Comparison of ENCODE assay signal across 8 cellular contexts in the genomic region with DNA sequence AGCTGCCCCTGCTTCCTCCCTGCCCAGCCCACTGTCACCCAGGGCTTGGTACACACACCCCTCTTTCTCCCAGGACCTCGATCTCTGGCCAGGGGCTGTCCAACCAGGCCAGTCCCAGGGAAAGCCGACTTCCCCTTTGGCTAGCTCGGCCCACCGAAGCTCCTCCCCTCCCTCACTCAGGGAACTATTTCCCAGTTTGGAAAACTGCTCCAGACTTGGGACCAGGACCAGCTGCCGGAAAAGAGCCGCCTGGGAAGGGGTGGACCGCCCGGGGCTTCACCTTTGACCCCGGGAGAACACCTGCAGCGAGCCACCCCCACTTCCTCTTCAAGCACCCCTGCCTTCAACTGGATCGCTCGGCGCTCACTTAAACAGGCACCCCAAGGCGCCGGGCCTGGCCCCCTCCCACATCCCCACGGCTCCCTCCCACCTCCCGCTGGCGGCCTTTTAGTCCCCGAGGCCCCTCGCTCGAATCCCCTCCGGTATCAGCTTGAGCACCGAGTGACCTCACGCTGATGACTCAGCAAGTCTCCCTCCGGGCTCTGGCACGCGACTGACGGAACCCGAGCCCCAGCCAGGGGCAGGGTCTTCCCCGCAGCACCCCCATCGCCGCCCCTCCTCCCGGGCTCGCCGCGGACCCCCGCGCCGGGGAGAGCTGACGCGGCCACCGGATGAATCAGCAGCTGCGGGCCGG. TPM values are rescaled to one million over a fixed set of nuclear protein-coding genes. Genes with fewer than 3 reads are reported as not detected.
A peak's percentile ranks its signal among the peaks of the same experiment; 100 is the strongest.
DNase-seq lines count a peak whose midpoint lies in the region; ATAC-seq and TF ChIP-seq lines count a peak whose summit lies in the region.

No MANE protein-coding gene starts in this region.

- H3K27me3 Mint-ChIP-seq in endothelial cell (ENCODE audit: unreplicated experiment) (peaks cover 22% of the 10 kb centered on the region), mesothelial cell of epicardium (ENCODE audit: low read depth) (no peaks in the 10 kb centered on the region)

- H3K4me3 Mint-ChIP-seq in endothelial cell (ENCODE audit: unreplicated experiment): peak overlapping the region; percentile 87
- peak overlapping the region; percentile 78 for H3K4me3 Mint-ChIP-seq in mesothelial cell of epicardium

- H3K4me1 Mint-ChIP-seq in endothelial cell (ENCODE audit: unreplicated experiment) (peaks cover 13% of the 10 kb centered on the region), mesothelial cell of epicardium (peaks cover 36% of the 10 kb centered on the region)

- H3K36me3 Mint-ChIP-seq in endothelial cell (ENCODE audit: low read depth, unreplicated experiment): no peaks in the 10 kb centered on the region
- peaks cover 3% of the 10 kb centered on the region for H3K36me3 Mint-ChIP-seq in mesothelial cell of epicardium

- H3K9me3 Mint-ChIP-seq in endothelial cell (ENCODE audit: unreplicated experiment): no peaks in the 10 kb centered on the region
- H3K9me3 Mint-ChIP-seq in mesothelial cell of epicardium: no peaks in the 10 kb centered on the region

- peak; percentile 26 for ATAC-seq in HG02623 (IDR thresholded peaks at IDR 0.05; ENCODE audit: unreplicated experiment)

- DNase-seq in GF-D8 (lab: John Stamatoyannopoulos, UW): peak; percentile 68
- DNase-seq in NOMO-1 (lab: John Stamatoyannopoulos, UW; ENCODE audit: unreplicated experiment in 2 of 2): peak; percentile 49 to 62
- DNase-seq in activated CD8-positive, alpha-beta memory T cell treated with anti-CD3 and anti-CD28 coated beads for 24 hours: peak; percentile 87
- peak; percentile 67 for DNase-seq in endothelial cell (ENCODE audit: low spot score)
- peak; percentile 50 to 76 for DNase-seq in mesothelial cell of epicardium (ENCODE audit: low spot score in 2 of 2, unreplicated experiment in 2 of 2)
- peak; percentile 49 to 58 for DNase-seq in stimulated activated CD8-positive, alpha-beta memory T cell treated with anti-CD3 and anti-CD28 coated beads, Interleukin-4, amount 100 ng/mL, for 4 hours (ENCODE audit: low read depth in 2 of 2, low spot score in 1 of 2)
- DNase-seq in NK-92 treated with Interleukin-12 subunit alpha and Interleukin-12 subunit beta, amount 100 ng/mL, for 24 hours (lab: John Stamatoyannopoulos, UW): no peak

- TF ChIP-seq CTCF in endothelial cell (IDR thresholded peaks at IDR 0.05; ENCODE audit: unreplicated experiment): no peak
- no peak for TF ChIP-seq CTCF in mesothelial cell of epicardium (IDR thresholded peaks at IDR 0.05; ENCODE audit: unreplicated experiment)

- H3K27ac Mint-ChIP-seq in endothelial cell (ENCODE audit: unreplicated experiment) (peak overlapping the region; percentile 81), mesothelial cell of epicardium (peak overlapping the region; percentile 97)

RNA-seq across cellular contexts. Expression of a gene that starts 0.9 kb away (rescaled TPM):
- 23.6 TPM for total RNA-seq in endothelial cell (ENCODE audit: unreplicated experiment)
- total RNA-seq in mesothelial cell of epicardium: 23.6 to 25.5 TPM (median 24.1 TPM) in 3 replicates

RNA-seq across cellular contexts. Expression of a gene that starts 8.6 kb away (rescaled TPM):
- total RNA-seq in endothelial cell (ENCODE audit: unreplicated experiment): 14.4 TPM
- total RNA-seq in mesothelial cell of epicardium: 18.9 to 22.6 TPM (median 21.3 TPM) in 3 replicates

RNA-seq across cellular contexts. Expression of a gene that starts 10.5 kb away (rescaled TPM):
- 24.4 TPM for total RNA-seq in endothelial cell (ENCODE audit: unreplicated experiment)
- total RNA-seq in mesothelial cell of epicardium: 91.0 to 108 TPM (median 102 TPM) in 3 replicates

RNA-seq across cellular contexts. Expression of a gene that starts 15.4 kb away (rescaled TPM):
- 26.8 TPM for total RNA-seq in endothelial cell (ENCODE audit: unreplicated experiment)
- total RNA-seq in mesothelial cell of epicardium: 16.8 to 20.5 TPM (median 17.5 TPM) in 3 replicates

RNA-seq across cellular contexts. Expression of a gene that starts 20.4 kb away (rescaled TPM):
- total RNA-seq in endothelial cell (ENCODE audit: unreplicated experiment) (not detected), mesothelial cell of epicardium (not detected in 3 replicates)
